ENCODE assay signal across 20 cellular contexts in genomic region chr7:28474267-28474618, GRCh38.
A peak's percentile ranks its signal among the peaks of the same experiment; 100 is the strongest.
DNase-seq lines count a peak whose midpoint lies in the region; ATAC-seq and TF ChIP-seq lines count a peak whose summit lies in the region.
"Had no signal": no experiment of that assay in that cellular context is flagged by ENCODE, and none has a peak within 500 bp of the region (broad histone marks: within the 10 kb centered on the region; RNA-seq: fewer than 3 reads in every experiment).

No MANE protein-coding gene starts in this region.

- intact Hi-C loops in Right ventricle myocardium inferior (cut with DNase I) = no loop called here
- intact Hi-C loops in cardiac septum (cut with DNase I) = no loop called here
- intact Hi-C loops in left ventricle myocardium inferior (cut with micrococcal nuclease) = no loop called here

- H3K9me3 ChIP-seq in left ventricle myocardium inferior (replicated peaks) = no peaks in the 10 kb centered on the region
- H3K9me3 ChIP-seq: BE2C had no signal

- DNase-seq in Right ventricle myocardium inferior (ENCODE audit: missing footprints) (no peak), cardiac septum (ENCODE audit: low spot score) (no peak), left ventricle myocardium inferior (no peak), renal cortical epithelial cell (ENCODE audit: low read depth) (peak; percentile 32), NCI-H2196 treated with DMSO at 0.1 percent for 48 hours (lab: John Stamatoyannopoulos, UW; ENCODE audit: unreplicated experiment) (no peak)
- DNase-seq: activated CD4-positive, alpha-beta T cell treated with anti-CD3 and anti-CD28 coated beads for 1 hour; activated naive CD4-positive, alpha-beta T cell treated with anti-CD3 and anti-CD28 coated beads, Interleukin-2, amount 10 ng/mL, durations not matched to agents 7 days and 5 days; activated T-cell treated with anti-CD3 and anti-CD28 coated beads, Interleukin-2, amount 50 U/mL, for 48 hours; BE2C; COR-L47; HFFc6; naive thymus-derived CD8-positive, alpha-beta T cell; NCI-H1105 treated with DMSO at 0.1 percent for 48 hours; NCI-H2107; SW 1271 had no signal

- peak overlapping the region; percentile 0 for H3K4me3 ChIP-seq in left ventricle myocardium inferior
- H3K4me3 ChIP-seq: skin epidermis had no signal

- H3K27me3 ChIP-seq in left ventricle myocardium inferior (ENCODE audit: low read depth) = no peaks in the 10 kb centered on the region
- H3K27me3 ChIP-seq: BE2C had no signal

- H3K36me3 ChIP-seq in left ventricle myocardium inferior = no peaks in the 10 kb centered on the region
- H3K36me3 ChIP-seq: BE2C had no signal

- H3K4me1 ChIP-seq in left ventricle myocardium inferior = peaks cover 19% of the 10 kb centered on the region
- H3K4me1 ChIP-seq: BE2C had no signal

- ATAC-seq in Right ventricle myocardium inferior (peak; percentile 49), HG02870 (IDR thresholded peaks at IDR 0.05; ENCODE audit: unreplicated experiment) (no peak), HG02973 (IDR thresholded peaks at IDR 0.05; ENCODE audit: unreplicated experiment) (no peak), HG02678 (IDR thresholded peaks at IDR 0.05; ENCODE audit: unreplicated experiment) (no peak)
- ATAC-seq: HepG2; naive thymus-derived CD8-positive, alpha-beta T cell had no signal

- TF ChIP-seq CTCF in left ventricle myocardium inferior (IDR thresholded peaks at IDR 0.05; ENCODE audit: borderline replicate concordance) = no peak

- H3K27ac ChIP-seq in left ventricle myocardium inferior (replicated peaks) = peak overlapping the region; percentile 48
